11 cellular contexts compared by ENCODE assay signal in the genomic region with DNA sequence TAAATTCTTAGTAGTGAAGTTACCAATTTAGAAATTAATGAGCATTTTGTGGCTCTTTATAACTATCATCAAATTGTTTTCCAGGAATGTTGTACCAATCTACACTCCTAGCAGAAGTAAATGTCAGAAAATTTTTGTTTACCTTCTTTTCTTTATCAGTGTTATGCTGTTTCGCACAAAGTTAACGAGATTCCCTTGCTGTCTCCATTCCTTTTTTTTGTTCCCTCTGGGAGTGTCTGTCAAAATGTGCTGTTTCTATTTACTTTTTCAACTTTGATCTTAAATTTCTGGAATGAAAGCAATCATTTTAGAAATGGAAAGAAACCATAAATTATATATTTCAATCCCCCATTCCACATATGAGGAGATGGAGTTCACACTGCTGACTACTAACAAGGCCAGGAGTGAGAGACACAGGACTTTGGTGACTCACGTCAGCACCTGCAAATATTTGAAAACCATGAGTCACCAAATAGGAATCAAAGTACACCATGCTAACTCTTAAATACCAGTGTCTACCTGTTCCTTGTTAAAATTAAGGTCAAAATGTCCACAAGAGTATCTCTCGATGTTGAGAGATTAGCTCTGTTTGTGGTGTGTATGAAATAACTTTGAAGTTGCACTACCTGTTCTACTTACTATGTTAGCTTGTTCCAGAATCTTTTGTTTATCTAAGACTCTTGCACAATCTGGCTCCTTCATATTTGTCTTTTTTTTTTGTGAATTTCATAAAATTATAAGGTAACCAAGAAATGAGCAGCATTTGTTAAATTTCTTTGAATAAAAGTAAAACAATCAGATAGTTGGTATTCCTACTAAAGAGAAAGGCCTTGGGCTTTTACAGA.
A peak's percentile ranks its signal among the peaks of the same experiment; 100 is the strongest.
DNase-seq lines count a peak whose midpoint lies in the region; TF ChIP-seq lines count a peak whose summit lies in the region.
"Had no signal": no experiment of that assay in that cellular context is flagged by ENCODE, and none has a peak within 500 bp of the region (broad histone marks: within the 10 kb centered on the region; RNA-seq: fewer than 3 reads in every experiment).

No MANE protein-coding gene starts in this region.

- H3K4me1 ChIP-seq in Peyer's patch, result no peaks in the 10 kb centered on the region

- POLR2A ChIA-PET in RWPE1 (lab: Yijun Ruan, JAX; ENCODE audit: low non-redundant PET), result no interaction called here

- H3K27me3 ChIP-seq in Peyer's patch, result no peaks in the 10 kb centered on the region

- peaks cover 27% of the 10 kb centered on the region for H3K4me1 Mint-ChIP-seq in progenitor cell of endocrine pancreas (ENCODE audit: low read depth)
- H3K4me1 Mint-ChIP-seq: naive B cell had no signal

- DNase-seq in HPDE6-E6E7 (ENCODE audit: extremely low spot score) (peak; percentile 60), RWPE1 (ENCODE audit: low spot score) (peak; percentile 76), iPS-NIHi11 (ENCODE audit: low spot score) (peak; percentile 21), progenitor cell of endocrine pancreas (ENCODE audit: low spot score, unreplicated experiment) (no peak), Peyer's patch (no peak), GM20000 (ENCODE audit: low spot score) (no peak), DMS114 treated with DMSO at 0.1 percent for 48 hours (lab: John Stamatoyannopoulos, UW; ENCODE audit: unreplicated experiment) (no peak)
- DNase-seq: naive B cell; stimulated activated naive CD4-positive, alpha-beta T cell treated with Interleukin-2 at 50 U/mL for 16 hours had no signal

- no peak for TF ChIP-seq CTCF in RWPE1 (conservative IDR thresholded peaks at IDR 0.05; ENCODE audit: low read depth)
- TF ChIP-seq CTCF in progenitor cell of endocrine pancreas (IDR thresholded peaks at IDR 0.05; ENCODE audit: unreplicated experiment), result no peak
- no peak for TF ChIP-seq CTCF in Peyer's patch (IDR thresholded peaks at IDR 0.05)
- no peak for TF ChIP-seq CTCF in GM20000 (IDR thresholded peaks at IDR 0.05; ENCODE audit: extremely low read depth, missing control alignments)

- no peaks in the 10 kb centered on the region for H3K9me3 ChIP-seq in Peyer's patch

- H3K36me3 ChIP-seq in Peyer's patch, result no peaks in the 10 kb centered on the region

- H3K27ac ChIP-seq in RWPE1 (no peak overlapping the region), Peyer's patch (no peak overlapping the region)
- H3K27ac ChIP-seq: SK-N-MC had no signal

- H3K36me3 Mint-ChIP-seq in progenitor cell of endocrine pancreas (ENCODE audit: insufficient read depth), result no peaks in the 10 kb centered on the region
- H3K36me3 Mint-ChIP-seq: activated naive CD8-positive, alpha-beta T cell; naive B cell had no signal

- peak overlapping the region; percentile 96 for H3K27ac Mint-ChIP-seq in progenitor cell of endocrine pancreas
- H3K27ac Mint-ChIP-seq: activated naive CD8-positive, alpha-beta T cell; naive B cell had no signal

- no peak overlapping the region for H3K4me3 ChIP-seq in Peyer's patch
- H3K4me3 ChIP-seq: SK-N-MC had no signal

- H3K4me3 Mint-ChIP-seq in progenitor cell of endocrine pancreas (ENCODE audit: low read depth), result peak overlapping the region; percentile 23
- H3K4me3 Mint-ChIP-seq: activated naive CD8-positive, alpha-beta T cell had no signal

- CTCF ChIA-PET in RWPE1 (lab: Yijun Ruan, JAX), result no interaction called here

- H3K27me3 Mint-ChIP-seq in progenitor cell of endocrine pancreas, result no peaks in the 10 kb centered on the region
- H3K27me3 Mint-ChIP-seq: activated naive CD8-positive, alpha-beta T cell had no signal

- H3K9me3 Mint-ChIP-seq in progenitor cell of endocrine pancreas (ENCODE audit: low read depth), result no peaks in the 10 kb centered on the region

- TF ChIP-seq POLR2A in Peyer's patch (IDR thresholded peaks at IDR 0.05), result no peak

Comparison
In these comparisons a context has a peak if more than half of its experiments do, and no peak if none do; other contexts are left out.
1. DNase-seq: peak in HPDE6-E6E7 (single experiment), RWPE1 (single experiment) and iPS-NIHi11 (single experiment); none in progenitor cell of endocrine pancreas (single experiment), Peyer's patch (0 of 3), GM20000 (single experiment) and DMS114 treated with DMSO at 0.1 percent for 48 hours (single experiment).